Comparison of ENCODE assay signal across 17 cellular contexts in genomic region chr9:8428389-8428788, GRCh38.
"Had no signal": no experiment of that assay in that cellular context is flagged by ENCODE, and none has a peak within 500 bp of the region (broad histone marks: within the 10 kb centered on the region; RNA-seq: fewer than 3 reads in every experiment).

No MANE protein-coding gene starts in this region.

- H3K9me3 Mint-ChIP-seq: brain; central memory CD8-positive, alpha-beta T cell; nephron; stimulated activated naive B cell treated with anti-CD40 and anti-IgM and Interleukin-4, amounts not matched to agents 10 μg/mL and 1 μg/mL and 100 μg/mL, for 72 hours had no signal

- H3K4me1 Mint-ChIP-seq: brain had no signal

- DNase-seq: activated T-cell treated with anti-CD3 and anti-CD28 coated beads, Interleukin-2, amount 50 U/mL, for 1 hour; effector CD8-positive, alpha-beta T cell; foreskin keratinocyte; glutamatergic neuron; hypothalamus; kidney; left lung; nucleus accumbens; posterior cingulate gyrus; retina; stimulated activated naive B cell treated with anti-CD40 and anti-IgM and Interleukin-4, amounts not matched to agents 10 μg/mL and 1 μg/mL and 100 μg/mL, for 72 hours; T1000; trophoblast cell had no signal

- ATAC-seq: foreskin keratinocyte, left lung, Right ventricle myocardium inferior had no signal

- H3K36me3 Mint-ChIP-seq: stimulated activated naive B cell treated with anti-CD40 and anti-IgM and Interleukin-4, amounts not matched to agents 10 μg/mL and 1 μg/mL and 100 μg/mL, for 72 hours had no signal

- H3K27ac Mint-ChIP-seq: brain; nephron; stimulated activated naive B cell treated with anti-CD40 and anti-IgM and Interleukin-4, amounts not matched to agents 10 μg/mL and 1 μg/mL and 100 μg/mL, for 72 hours had no signal

- H3K4me3 Mint-ChIP-seq: brain; central memory CD8-positive, alpha-beta T cell; nephron; stimulated activated naive B cell treated with anti-CD40 and anti-IgM and Interleukin-4, amounts not matched to agents 10 μg/mL and 1 μg/mL and 100 μg/mL, for 72 hours had no signal

- H3K27me3 Mint-ChIP-seq: brain; central memory CD8-positive, alpha-beta T cell; stimulated activated naive B cell treated with anti-CD40 and anti-IgM and Interleukin-4, amounts not matched to agents 10 μg/mL and 1 μg/mL and 100 μg/mL, for 72 hours had no signal
